Comparison of ENCODE assay signal across 16 cellular contexts in the genomic region with DNA sequence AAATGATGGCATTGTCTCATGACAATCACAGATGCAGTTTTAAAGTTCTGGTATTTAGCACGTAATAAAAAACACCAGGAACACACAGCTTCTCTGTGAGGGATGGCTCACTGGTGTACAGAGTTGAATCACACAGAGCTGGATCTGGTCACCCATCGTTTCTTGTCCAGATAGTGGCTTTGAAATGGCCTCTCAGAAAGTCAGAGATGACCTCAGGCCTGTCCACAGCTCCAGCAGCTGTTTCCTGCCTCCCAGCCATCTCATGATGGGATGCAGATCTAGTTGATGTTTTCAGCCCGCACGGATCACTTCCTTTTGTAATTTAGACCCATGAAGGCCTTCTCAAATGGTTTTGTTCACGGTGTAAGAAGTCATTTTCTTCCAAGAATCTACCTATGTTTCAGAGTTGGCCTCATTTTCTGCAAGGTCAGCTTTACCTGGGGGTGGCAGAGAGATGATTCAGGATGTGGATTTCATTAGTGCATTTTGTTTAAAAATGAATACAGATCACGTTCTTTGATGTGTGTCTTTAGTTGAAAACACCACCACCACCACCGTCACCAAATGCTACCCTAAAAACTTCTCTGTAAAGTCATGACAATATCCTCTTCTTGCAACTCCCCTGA.
"Had no signal": no experiment of that assay in that cellular context is flagged by ENCODE, and none has a peak within 500 bp of the region (broad histone marks: within the 10 kb centered on the region; RNA-seq: fewer than 3 reads in every experiment).

No MANE protein-coding gene starts in this region.

- H3K4me1 ChIP-seq: foreskin keratinocyte, spleen had no signal

- DNase-seq: activated CD4-positive, alpha-beta T cell treated with anti-CD3 and anti-CD28 coated beads for 1 hour; activated CD4-positive, alpha-beta T cell treated with anti-CD3 and anti-CD28 coated beads, Interleukin-2, amount 50 U/mL, for 48 hours; activated CD8-positive, alpha-beta memory T cell treated with anti-CD3 and anti-CD28 coated beads, Interleukin-2, amount 10 ng/mL, durations not matched to agents 7 days and 5 days; activated effector memory CD4-positive, alpha-beta T cell treated with anti-CD3 and anti-CD28 coated beads, Interleukin-2, amount 50 U/mL, for 16 hours; activated T-cell treated with anti-CD3 and anti-CD28 coated beads, Interleukin-2, amount 50 U/mL, for 4 hours; cerebellar nuclear complex; dorsolateral prefrontal cortex; foreskin keratinocyte; kidney glomerular epithelial cell; naive thymus-derived CD8-positive, alpha-beta T cell; right cardiac atrium; spleen; stimulated activated CD4-positive, alpha-beta T cell treated with anti-CD3 and anti-CD28 coated beads, Interleukin-1b, Interleukin-23, amount 100 ng/mL, for 48 hours; stimulated activated naive CD4-positive, alpha-beta T cell; T-helper 9 cell had no signal

- H3K27ac ChIP-seq: dorsolateral prefrontal cortex, foreskin keratinocyte, spleen had no signal

- H3K9me3 ChIP-seq: spleen had no signal

- H3K36me3 ChIP-seq: spleen had no signal

- H3K27me3 ChIP-seq: dorsolateral prefrontal cortex, foreskin keratinocyte, spleen had no signal

- H3K4me3 ChIP-seq: dorsolateral prefrontal cortex, spleen had no signal

- ATAC-seq: activated CD8-positive, alpha-beta memory T cell treated with anti-CD3 and anti-CD28 coated beads, Interleukin-2, amount 10 ng/mL, durations not matched to agents 7 days and 5 days; activated T-cell treated with anti-CD3 and anti-CD28 coated beads, Interleukin-2, amount 50 U/mL, for 4 hours; esophagus mucosa; foreskin keratinocyte; naive thymus-derived CD8-positive, alpha-beta T cell; right cardiac atrium had no signal
